14 cellular contexts compared by ENCODE assay signal in the genomic region with DNA sequence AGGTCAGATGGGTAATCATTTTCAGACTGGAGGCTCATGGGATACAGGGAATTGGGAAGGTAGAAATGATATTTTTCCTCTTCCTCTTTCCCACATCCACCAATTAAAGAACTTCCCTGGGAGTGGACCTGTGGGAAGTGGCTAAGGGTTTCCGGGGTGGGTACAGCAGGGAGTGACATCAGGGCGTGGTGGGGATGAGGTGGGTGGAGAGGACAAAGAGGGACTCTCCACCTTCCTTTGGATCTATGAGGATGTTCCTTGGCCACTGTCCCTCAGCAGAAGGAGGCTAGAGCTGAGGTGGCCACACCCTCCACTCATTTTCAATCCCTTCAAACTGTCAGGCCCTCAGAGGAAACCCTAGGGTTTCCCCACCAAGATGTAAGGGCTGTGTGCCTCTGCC. TPM values are rescaled to one million over a fixed set of nuclear protein-coding genes. Genes with fewer than 3 reads are reported as not detected.
DNase-seq lines count a peak whose midpoint lies in the region; ATAC-seq, FAIRE-seq and TF ChIP-seq lines count a peak whose summit lies in the region.
"Had no signal": no experiment of that assay in that cellular context is flagged by ENCODE, and none has a peak within 500 bp of the region (broad histone marks: within the 10 kb centered on the region; RNA-seq: fewer than 3 reads in every experiment).

No MANE protein-coding gene starts in this region.

- H3K4me1 ChIP-seq in GM12878 (ENCODE audit: control insufficient read depth, insufficient read depth, low read length) (peaks cover 34% of the 10 kb centered on the region), osteoblast (ENCODE audit: insufficient read depth, low read length) (peaks cover 36% of the 10 kb centered on the region), SK-N-SH (ENCODE audit: control insufficient read depth in 1 of 2, insufficient read depth in 2 of 2, low read depth in 1 of 2, low read length in 1 of 2) (peaks cover 3 to 20% of the 10 kb centered on the region in 2 experiments; a peak in 3 of 4 replicates)

- peak overlapping the region in 1 of 2 donors; percentile 70 for H3K4me3 Mint-ChIP-seq in CD14-positive monocyte
- no peak overlapping the region for H3K4me3 Mint-ChIP-seq in HFFc6

- CTCF ChIA-PET in GM12878 (lab: Yijun Ruan, JAX), result interaction anchor here (1.1 to 6.2 kb wide), 4 partner anchors 10 to 54 kb away, joined by 3 to 47 read pairs (median 10); partner anchors contain the start of gene IRF1
- CTCF ChIA-PET in SK-N-SH (lab: Yijun Ruan, JAX), result interaction anchor here (1.0 to 1.1 kb wide), 4 partner anchors 25 to 91 kb away, joined by 3 to 5 read pairs (median 4); no protein-coding TSS in a partner anchor

- H3K4me1 Mint-ChIP-seq in CD14-positive monocyte (peaks cover 87% of the 10 kb centered on the region), HFFc6 (ENCODE audit: low read depth) (peaks cover 62% of the 10 kb centered on the region)

- H3K27ac ChIP-seq in GM12878 (ENCODE audit: control insufficient read depth, insufficient read depth), result peak overlapping the region; percentile 13; the same call in 1 of the 2 replicates
- H3K27ac ChIP-seq in osteoblast (ENCODE audit: low read depth, low read length), result peak overlapping the region; percentile 26
- H3K27ac ChIP-seq in SK-N-SH (ENCODE audit: low read depth in 2 of 2, low read length in 1 of 2), result no peak overlapping the region
- H3K27ac ChIP-seq: dorsolateral prefrontal cortex had no signal

- peaks cover 3% of the 10 kb centered on the region for H3F3A ChIP-seq in SK-N-SH (replicated peaks; ENCODE audit: insufficient read depth)

- H3K36me3 ChIP-seq in GM12878 (ENCODE audit: control insufficient read depth in 2 of 2, insufficient read depth in 2 of 2, low read length in 1 of 2) (peaks cover 3 to 17% of the 10 kb centered on the region in 2 experiments; a peak in 3 of 4 replicates), osteoblast (ENCODE audit: insufficient read depth, low read length) (no peaks in the 10 kb centered on the region), SK-N-SH (replicated peaks in 1 of 2; ENCODE audit: control insufficient read depth in 1 of 2, insufficient read depth in 2 of 2, low read length in 1 of 2) (no peaks in the 10 kb centered on the region)

- ATAC-seq in GM12878, result peak; percentile 20

- H4K20me1 ChIP-seq in GM12878 (ENCODE audit: control insufficient read depth, insufficient read depth), result no peaks in the 10 kb centered on the region
- no peaks in the 10 kb centered on the region for H4K20me1 ChIP-seq in osteoblast (ENCODE audit: insufficient read depth, low read length)
- H4K20me1 ChIP-seq in SK-N-SH (ENCODE audit: insufficient read depth), result no peaks in the 10 kb centered on the region

- no peaks in the 10 kb centered on the region for H3K9me2 ChIP-seq in SK-N-SH

- H3K4me2 ChIP-seq in GM12878 (ENCODE audit: control insufficient read depth, insufficient read depth), result no peak overlapping the region
- no peak overlapping the region for H3K4me2 ChIP-seq in osteoblast (ENCODE audit: insufficient read depth, low read length)
- H3K4me2 ChIP-seq in SK-N-SH, result no peak overlapping the region

- RAD21 ChIA-PET in GM12878 (lab: Charles Lee; ENCODE audit: unreplicated experiment), result interaction anchor here (1.1 to 7.0 kb wide), 8 partner anchors 10 to 60 kb away, joined by 3 to 59 read pairs (median 16); partner anchors contain the start of gene IRF1

- TF ChIP-seq EP300 in GM12878 (IDR thresholded peaks at IDR 0.05; ENCODE audit: borderline replicate concordance in 1 of 2, control insufficient read depth in 1 of 2, low read depth in 2 of 2, low read length in 2 of 2), result no peak
- TF ChIP-seq EP300 in SK-N-SH (IDR thresholded peaks at IDR 0.05; ENCODE audit: borderline replicate concordance in 1 of 2, low read depth in 1 of 2, low read length in 1 of 2), result no peak

- H3K9me3 ChIP-seq in GM12878 (replicated peaks; ENCODE audit: control insufficient read depth, insufficient read depth, low read length) (no peaks in the 10 kb centered on the region), osteoblast (ENCODE audit: low read depth, low read length) (no peaks in the 10 kb centered on the region), SK-N-SH (no peaks in the 10 kb centered on the region)

- WGBS in GM12878 (ENCODE audit: insufficient coverage, insufficient replicate concordance, low lambda C conversion rate, missing lambda C conversion rate), result 94% methylated on average over 2 of the region's 2 CpGs
- WGBS in SK-N-SH (ENCODE audit: low lambda C conversion rate), result no CpG with 5 or more reads among the region's 2 CpGs

- TF ChIP-seq RAD21 in GM12878 (IDR thresholded peaks at IDR 0.05; ENCODE audit: insufficient read depth, low read depth, low read length) (no peak), SK-N-SH (IDR thresholded peaks at IDR 0.05; ENCODE audit: low read length) (no peak)

- intact Hi-C loops in CD14-positive monocyte (cut with micrococcal nuclease) (no loop called here), GM12878 (cut with micrococcal nuclease; ENCODE audit: unreplicated experiment) (no loop called here)

- SMC1A ChIA-PET in GM12878 (lab: Charles Lee; ENCODE audit: uncharacterized antibody, unreplicated experiment), result interaction anchor here (1.1 to 18.8 kb wide), 8 partner anchors 10 to 64 kb away, joined by 3 to 300 read pairs (median 6); no protein-coding TSS in a partner anchor

- BruUV-seq in GM12878 (replicated peaks; lab: Mats Ljungman, UMichigan), result no TSS peak

- no peak overlapping the region for H2AFZ ChIP-seq in GM12878 (ENCODE audit: control insufficient read depth, low read depth, low read length)
- no peak overlapping the region for H2AFZ ChIP-seq in osteoblast (ENCODE audit: low read length)
- no peak overlapping the region for H2AFZ ChIP-seq in SK-N-SH (ENCODE audit: low read depth)

- H3K27ac Mint-ChIP-seq in CD14-positive monocyte (peak overlapping the region; percentile 88 to 94 (median 89)), HFFc6 (peak overlapping the region; percentile 33; the same call in 1 of the 2 replicates)

- H3K36me3 Mint-ChIP-seq in CD14-positive monocyte (peaks cover 22 to 27% of the 10 kb centered on the region in 2 donors), HFFc6 (ENCODE audit: low read depth) (no peaks in the 10 kb centered on the region)

- H3K79me2 ChIP-seq in GM12878 (ENCODE audit: control insufficient read depth, insufficient read depth, low read length) (peaks cover 61% of the 10 kb centered on the region), osteoblast (ENCODE audit: insufficient read depth, low read length) (peaks cover 26% of the 10 kb centered on the region), SK-N-SH (ENCODE audit: insufficient read depth) (no peaks in the 10 kb centered on the region)

- no peaks in the 10 kb centered on the region for H3K27me3 ChIP-seq in GM12878 (replicated peaks in 1 of 2; ENCODE audit: control insufficient read depth in 2 of 2, insufficient read depth in 2 of 2, low read length in 1 of 2)
- no peaks in the 10 kb centered on the region for H3K27me3 ChIP-seq in osteoblast (ENCODE audit: insufficient read depth, low read length)
- H3K27me3 ChIP-seq in SK-N-SH (ENCODE audit: insufficient read depth), result no peaks in the 10 kb centered on the region
- H3K27me3 ChIP-seq: dorsolateral prefrontal cortex had no signal

- in situ Hi-C loops in GM12878 (cut with MboI), result no loop called here

- no peak overlapping the region for H3K9ac ChIP-seq in GM12878 (ENCODE audit: control insufficient read depth, insufficient read depth, low read length)
- H3K9ac ChIP-seq in SK-N-SH, result no peak overlapping the region

- H3K9me3 Mint-ChIP-seq in CD14-positive monocyte (no peaks in the 10 kb centered on the region), HFFc6 (no peaks in the 10 kb centered on the region)

- H3K27me3 Mint-ChIP-seq in CD14-positive monocyte (ENCODE audit: low read depth in 3 of 3) (no peaks in the 10 kb centered on the region), HFFc6 (ENCODE audit: insufficient read depth) (no peaks in the 10 kb centered on the region; the same call in 1 of the 2 replicates)

- TF ChIP-seq CTCF in CD14-positive monocyte (IDR thresholded peaks at IDR 0.05) (no peak), HFFc6 (IDR thresholded peaks at IDR 0.05) (no peak), GM12878 (IDR thresholded peaks at IDR 0.05 in 2 of 3, conservative IDR thresholded peaks at IDR 0.05 in 1 of 3; ENCODE audit: control insufficient read depth in 2 of 3, extremely low read depth in 1 of 3, insufficient read depth in 1 of 3, low read depth in 3 of 3, low read length in 3 of 3) (no peak), osteoblast (IDR thresholded peaks at IDR 0.05; ENCODE audit: extremely low read depth, low read depth, low read length) (no peak), SK-N-SH (IDR thresholded peaks at IDR 0.05) (no peak)

- DNase-seq in CD14-positive monocyte (ENCODE audit: low spot score), result no peak
- no peak for DNase-seq in HFFc6
- no peak for DNase-seq in GM12878 (ENCODE audit: low read depth, low spot score)
- no peak for DNase-seq in osteoblast (ENCODE audit: insufficient read length, low spot score, missing footprints)
- DNase-seq in SK-N-SH, result no peak
- DNase-seq in NCI-H82 treated with DMSO at 0.1 percent for 48 hours (lab: John Stamatoyannopoulos, UW; ENCODE audit: unreplicated experiment), result no peak
- no peak for DNase-seq in stimulated activated CD4-positive, alpha-beta T cell treated with anti-CD3 and anti-CD28 coated beads, Interleukin-4, amount 100 ng/mL, for 1 hour
- DNase-seq in NCI-H510A treated with DMSO at 0.1 percent for 48 hours (lab: John Stamatoyannopoulos, UW), result no peak
- DNase-seq: amygdala, dorsolateral prefrontal cortex, mesendoderm, NCI-H1105 treated with DMSO at 0.1 percent for 48 hours, NCI-H2227 treated with DMSO at 0.1 percent for 48 hours had no signal

- TF ChIP-seq POLR2A in GM12878 (IDR thresholded peaks at IDR 0.05; ENCODE audit: low read depth, low read length), result no peak

- H3K4me3 ChIP-seq in GM12878 (no peak overlapping the region), osteoblast (ENCODE audit: insufficient read depth, low read length) (no peak overlapping the region), SK-N-SH (ENCODE audit: low read depth in 2 of 2, low read length in 1 of 2) (no peak overlapping the region)
- H3K4me3 ChIP-seq: dorsolateral prefrontal cortex had no signal

- FAIRE-seq in GM12878 (lab: Jason Lieb, UNC), result no peak
- FAIRE-seq: HepG2 had no signal

- POLR2A ChIA-PET in GM12878 (lab: Charles Lee), result interaction anchor here (0.6 to 6.1 kb wide), 10 partner anchors 8 to 114 kb away, joined by 3 to 76 read pairs (median 5); no protein-coding TSS in a partner anchor
- POLR2A ChIA-PET in SK-N-SH (lab: Yijun Ruan, JAX), result interaction anchor here (0.6 kb wide), 1 partner anchor 107 kb away, joined by 3 read pairs; no protein-coding TSS in a partner anchor

RNA-seq across cellular contexts. Expression of gene IRF1, which starts 54.7 kb away (rescaled TPM):
- polyA plus RNA-seq in CD14-positive monocyte (100 to 1,000 TPM; 125 to 129 TPM), GM12878 (2011; rRNA removed) (37.5 and 50.7 TPM in 2 replicates), GM12878 (2014; fragmentation: Illumina TruSeq; extraction: Trizol) (45.9 and 48.6 TPM in 2 replicates), GM12878 (2014; fragmentation: Nextera tagmentation; extraction: Ambion mirVana) (10 to 100 TPM in 1 of 2 experiments, 1 to 10 TPM in 1; 6.9 to 14.0 TPM), GM12878 (2014; rRNA removed) (55.9 and 56.1 TPM in 2 replicates), GM12878 (2016; fragmentation: Nextera tagmentation; extraction: Ambion mirVana) (10 to 100 TPM; 62.1 to 65.0 TPM), SK-N-SH (2012; rRNA removed) (13.8 and 15.2 TPM in 2 replicates)
- 10 to 100 TPM in 5 of 6 experiments, 1 to 10 TPM in 1; 9.8 to 19.7 (median 17.3) TPM for total RNA-seq in HFFc6 (2021; fragmentation: NEBNext Ultra II Directional; extraction: Animal tissue kit (Norgen Biotek cat#: 25700))
- 216 and 219 TPM in 2 replicates for total RNA-seq in GM12878 (2013; cell fraction: nucleolus; rRNA removed)
- total RNA-seq in GM12878 (2014; rRNA removed) (29.9 and 30.5 TPM in 2 replicates), GM12878 (2014; rRNA removed; fragmentation: Illumina TruSeq; extraction: Trizol) (41.9 and 45.3 TPM in 2 replicates), GM12878 (2021) (68.0 and 74.1 TPM in 2 replicates), osteoblast (19.7 and 22.1 TPM in 2 replicates)
- polyA plus RNA-seq in GM12878 (2011; ENCODE audit: low read depth), result 19.0 TPM
- polyA plus RNA-seq in GM12878 (2011; cell fraction: cytosol; rRNA removed), result 60.7 and 77.3 TPM in 2 replicates
- polyA plus RNA-seq in GM12878 (2011; cell fraction: nucleus; rRNA removed), result 156 and 160 TPM in 2 replicates
- 32.8 and 47.6 TPM in 2 replicates for polyA plus RNA-seq in GM12878 (2012)
- polyA minus RNA-seq in GM12878 (2011; rRNA and poly(A)+ RNA removed), result 171 and 202 TPM in 2 replicates
- polyA minus RNA-seq in GM12878 (2011; cell fraction: cytosol; rRNA and poly(A)+ RNA removed), result 47.0 and 51.0 TPM in 2 replicates
- polyA minus RNA-seq in GM12878 (2011; cell fraction: nucleus; rRNA and poly(A)+ RNA removed), result 234 and 331 TPM in 2 replicates
- polyA plus RNA-seq in SK-N-SH (2012; cell fraction: cytosol; rRNA removed), result 9.0 and 11.2 TPM in 2 replicates
- polyA plus RNA-seq in SK-N-SH (2012; cell fraction: nucleus; rRNA removed), result 30.4 and 31.8 TPM in 2 replicates

Comparison
In these comparisons a context has a peak if more than half of its experiments do, and no peak if none do; other contexts are left out.
1. H3K27ac ChIP-seq: peak in GM12878 (single experiment) and osteoblast (single experiment); none in SK-N-SH (0 of 2).